In genomic region chr12:122887817-122888212, GRCh38 we compare ENCODE assay signal across 8 cellular contexts. TPM values are rescaled to one million over a fixed set of nuclear protein-coding genes. Genes with fewer than 3 reads are reported as not detected.
DNase-seq lines count a peak whose midpoint lies in the region; ATAC-seq and TF ChIP-seq lines count a peak whose summit lies in the region.

No MANE protein-coding gene starts in this region.

- H3K14ac ChIP-seq in trophoblast cell (ENCODE audit: low read length) = no peak overlapping the region

- H4K12ac ChIP-seq in trophoblast cell (ENCODE audit: low read depth, low read length) = no peak overlapping the region

- no peaks in the 10 kb centered on the region for H3K27me3 ChIP-seq in brain microvascular endothelial cell (replicated peaks)
- no peaks in the 10 kb centered on the region for H3K27me3 ChIP-seq in trophoblast cell (ENCODE audit: insufficient read depth, low read length)

- H3K27ac ChIP-seq in brain microvascular endothelial cell = peak overlapping the region; percentile 51
- H3K27ac ChIP-seq in trophoblast cell (ENCODE audit: low read depth, low read length) = peak overlapping the region; percentile 90

- H3K4me1 ChIP-seq in trophoblast cell (ENCODE audit: control insufficient read depth in 1 of 2, insufficient read depth in 2 of 2, low read length in 2 of 2) = peaks cover 27 to 34% of the 10 kb centered on the region in 2 experiments

- H3K4me3 ChIP-seq in brain microvascular endothelial cell (ENCODE audit: low read depth, low read length) (no peak overlapping the region), trophoblast cell (ENCODE audit: low read depth, low read length) (no peak overlapping the region)

- peak overlapping the region; percentile 50 for H4K91ac ChIP-seq in trophoblast cell (ENCODE audit: low read depth, low read length)

- no peak overlapping the region for H3K23ac ChIP-seq in trophoblast cell (ENCODE audit: low read length)

- H2AFZ ChIP-seq in trophoblast cell (ENCODE audit: insufficient read depth, low read length, poor library complexity) = peak overlapping the region; percentile 39

- H3K79me1 ChIP-seq in trophoblast cell (ENCODE audit: low read length) = peaks cover 18% of the 10 kb centered on the region

- no peak overlapping the region for H3K18ac ChIP-seq in trophoblast cell (ENCODE audit: low read length)

- DNase-seq in brain microvascular endothelial cell (no peak), trophoblast cell (no peak), iPS-NIHi11 (ENCODE audit: low spot score) (no peak), NCI-H1092 treated with DMSO at 0.1 percent for 48 hours (lab: John Stamatoyannopoulos, UW) (no peak), HEK293T (ENCODE audit: extremely low spot score) (no peak)

- ATAC-seq in GM19023 (IDR thresholded peaks at IDR 0.05; ENCODE audit: unreplicated experiment) (peak; percentile 17), HG03103 (IDR thresholded peaks at IDR 0.05; ENCODE audit: low read depth, unreplicated experiment) (peak; percentile 17), GM18861 (IDR thresholded peaks at IDR 0.05; ENCODE audit: unreplicated experiment) (no peak)

- H3K4ac ChIP-seq in trophoblast cell (ENCODE audit: low read depth, low read length) = peak overlapping the region; percentile 53

- no peaks in the 10 kb centered on the region for H3K9me3 ChIP-seq in trophoblast cell (ENCODE audit: insufficient read depth, low read depth, low read length)

- H2BK12ac ChIP-seq in trophoblast cell (ENCODE audit: low read length) = peak overlapping the region; percentile 67

- H2BK120ac ChIP-seq in trophoblast cell (ENCODE audit: insufficient read depth, low read length, poor library complexity) = peak overlapping the region; percentile 68

- H2AK5ac ChIP-seq in trophoblast cell (ENCODE audit: low read length) = no peak overlapping the region

- H2BK5ac ChIP-seq in trophoblast cell (ENCODE audit: low read depth, low read length, poor library complexity) = peak overlapping the region; percentile 50

- peak overlapping the region; percentile 26 for H4K8ac ChIP-seq in trophoblast cell (ENCODE audit: low read depth, low read length)

- H3K36me3 ChIP-seq in brain microvascular endothelial cell (replicated peaks) = no peaks in the 10 kb centered on the region
- H3K36me3 ChIP-seq in trophoblast cell (ENCODE audit: control insufficient read depth in 1 of 2, insufficient read depth in 2 of 2, low read length in 2 of 2) = no peaks in the 10 kb centered on the region

- in situ Hi-C loops in brain microvascular endothelial cell (cut with HindIII; ENCODE audit: low pct_ligation_motif_present, low sequenced_read_pairs) = no loop called here

- CTCF ChIA-PET in HEK293T (lab: Yijun Ruan, JAX) = no interaction called here

- no CpG with 5 or more reads among the region's 5 CpGs for WGBS in trophoblast cell (ENCODE audit: extremely low coverage, insufficient coverage, insufficient read length)

- TF ChIP-seq CTCF in brain microvascular endothelial cell (IDR thresholded peaks at IDR 0.05; ENCODE audit: low read depth, low read length, missing control alignments) = no peak

- no peak overlapping the region for H3K4me2 ChIP-seq in trophoblast cell (ENCODE audit: low read length)

- no peak overlapping the region for H3K9ac ChIP-seq in trophoblast cell (ENCODE audit: low read length)

- peaks cover 12% of the 10 kb centered on the region for H3K79me2 ChIP-seq in trophoblast cell (ENCODE audit: control insufficient read depth, insufficient read depth, low read length, poor library complexity)

- POLR2A ChIA-PET in HEK293T (lab: Yijun Ruan, JAX) = interaction anchor here (1.0 to 1.6 kb wide), 3 partner anchors 26 to 345 kb away, joined by 3 to 5 read pairs (median 4); partner anchors contain the start of genes ARL6IP4 and MPHOSPH9

TF ChIP-seq in HEK293T, 16 proteins besides CTCF, POLR2A, EP300 and RAD21:
- TF ChIP-seq BHLHE40 (IDR thresholded peaks at IDR 0.05; ENCODE audit: borderline replicate concordance) (no peak), TARDBP (IDR thresholded peaks at IDR 0.05) (no peak), ELF4 (IDR thresholded peaks at IDR 0.05) (no peak), CTBP1 (IDR thresholded peaks at IDR 0.05; ENCODE audit: borderline replicate concordance) (no peak), HDGF (IDR thresholded peaks at IDR 0.05; ENCODE audit: borderline replicate concordance) (no peak), PKNOX1 (IDR thresholded peaks at IDR 0.05) (no peak), ARNT (IDR thresholded peaks at IDR 0.05) (no peak), ZNF384 (IDR thresholded peaks at IDR 0.05) (no peak), LEF1 (IDR thresholded peaks at IDR 0.05; ENCODE audit: borderline replicate concordance) (no peak), SUZ12 (IDR thresholded peaks at IDR 0.05) (no peak), L3MBTL2 (conservative IDR thresholded peaks at IDR 0.05) (no peak), FOXM1 (IDR thresholded peaks at IDR 0.05; ENCODE audit: borderline replicate concordance) (no peak), FOXA1 (IDR thresholded peaks at IDR 0.05) (no peak), FOXK2 (IDR thresholded peaks at IDR 0.05) (no peak), NFRKB (IDR thresholded peaks at IDR 0.05) (no peak), SP1 (IDR thresholded peaks at IDR 0.05) (no peak)
TF ChIP-seq in HEK293T: peak in this region for 0.

RNA-seq across cellular contexts. Expression of gene VPS37B, which starts 8.1 kb away (rescaled TPM):
- 36.7 and 37.0 TPM in 2 replicates for polyA plus RNA-seq in trophoblast cell (2013)

RNA-seq across cellular contexts. Expression of gene HIP1R, which starts 52.6 kb away (rescaled TPM):
- polyA plus RNA-seq in trophoblast cell (2013) = 12.5 and 13.0 TPM in 2 replicates
